17 cellular contexts compared by ENCODE assay signal in the genomic region with DNA sequence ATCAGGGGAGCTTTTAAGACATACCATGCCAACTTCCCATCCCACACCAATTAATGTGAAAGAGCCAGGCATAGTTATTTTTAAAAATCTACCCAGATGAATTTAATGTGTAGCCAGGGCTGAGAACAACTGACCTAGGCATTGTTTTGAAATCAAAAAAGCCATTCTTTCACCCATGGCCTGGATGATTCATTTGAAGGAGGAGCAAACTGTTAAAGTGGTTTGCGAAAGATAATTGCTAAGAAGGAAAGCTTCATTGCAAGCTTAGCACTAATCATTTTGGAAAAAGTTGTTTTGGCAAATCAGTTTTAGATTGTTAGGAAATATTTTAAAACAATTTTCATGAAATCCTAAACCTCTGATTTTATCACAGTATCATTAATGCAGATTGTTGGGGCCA. TPM values are rescaled to one million over a fixed set of nuclear protein-coding genes. Genes with fewer than 3 reads are reported as not detected.
DNase-seq lines count a peak whose midpoint lies in the region; ATAC-seq and TF ChIP-seq lines count a peak whose summit lies in the region.
"Had no signal": no experiment of that assay in that cellular context is flagged by ENCODE, and none has a peak within 500 bp of the region (broad histone marks: within the 10 kb centered on the region; RNA-seq: fewer than 3 reads in every experiment).

No MANE protein-coding gene starts in this region.

- TF ChIP-seq CTCF in AG09319 (IDR thresholded peaks at IDR 0.05; ENCODE audit: low read depth, low read length) (no peak), HEK293 (tag by site-specific recombination; IDR thresholded peaks at IDR 0.05) (no peak), RWPE2 (IDR thresholded peaks at IDR 0.05; ENCODE audit: poor library complexity, severe bottlenecking) (no peak), fibroblast of villous mesenchyme (IDR thresholded peaks at IDR 0.05; ENCODE audit: insufficient read depth, low read depth, low read length) (no peak)

- H3K4me1 ChIP-seq in HEK293 (ENCODE audit: control insufficient read depth, insufficient read depth, low read length) (0 out of 2 replicates have a peak, but pooled peaks cover 3% of the 10 kb centered on the region), RWPE2 (ENCODE audit: insufficient read depth, poor library complexity, severe bottlenecking) (no peaks in the 10 kb centered on the region)
- H3K4me1 ChIP-seq: foreskin keratinocyte, SJSA1 had no signal

- DNase-seq in AG09319 (ENCODE audit: extremely low read depth, low read depth) (peak; percentile 7), RWPE2 (ENCODE audit: low spot score) (no peak), fibroblast of villous mesenchyme (ENCODE audit: low read depth) (peak; percentile 38), NCI-H146 treated with DMSO at 0.1 percent for 48 hours (lab: John Stamatoyannopoulos, UW; ENCODE audit: unreplicated experiment) (no peak), HK-2 (ENCODE audit: unreplicated experiment) (no peak)
- DNase-seq: activated CD4-positive, alpha-beta T cell treated with anti-CD3 and anti-CD28 coated beads, Interleukin-2, amount 50 U/mL, for 4 hours; activated T-cell treated with anti-CD3 and anti-CD28 coated beads, Interleukin-2, amount 50 U/mL, for 72 hours; amygdala; stimulated activated naive CD8-positive, alpha-beta T cell treated with anti-CD3 and anti-CD28 coated beads, Interleukin-15, amount 100 ng/mL, for 72 hours had no signal

- H3K27ac ChIP-seq in HEK293 (ENCODE audit: extremely low read depth, low read depth, low read length) (no peak overlapping the region), RWPE2 (ENCODE audit: poor library complexity, severe bottlenecking) (no peak overlapping the region)
- H3K27ac ChIP-seq: coronary artery, foreskin keratinocyte, SJSA1 had no signal

- peaks cover 3% of the 10 kb centered on the region for H3K27me3 ChIP-seq in RWPE2 (ENCODE audit: insufficient read depth, poor library complexity, severe bottlenecking)

- H3K36me3 ChIP-seq in HEK293 (ENCODE audit: control insufficient read depth in 2 of 2, insufficient read depth in 1 of 2, low read length in 2 of 2): no peaks in the 10 kb centered on the region
- no peaks in the 10 kb centered on the region for H3K36me3 ChIP-seq in RWPE2 (ENCODE audit: low read depth)
- H3K36me3 ChIP-seq: SJSA1 had no signal

- POLR2A ChIA-PET in HEK293 (lab: Yijun Ruan, JAX): no interaction called here

- H3K4me3 ChIP-seq in HEK293 (ENCODE audit: low read depth, low read length): no peak overlapping the region
- H3K4me3 ChIP-seq in RWPE2 (ENCODE audit: severe bottlenecking): no peak overlapping the region
- H3K4me3 ChIP-seq in fibroblast of villous mesenchyme (ENCODE audit: low read depth, low read length): no peak overlapping the region
- H3K4me3 ChIP-seq: coronary artery, SJSA1 had no signal

- CTCF ChIA-PET in HEK293 (lab: Yijun Ruan, JAX): interaction anchor here (0.6 to 1.8 kb wide), 4 partner anchors 36 to 260 kb away, joined by 3 to 5 read pairs (median 4); no protein-coding TSS in a partner anchor

- ATAC-seq in RWPE2 (ENCODE audit: low read depth) (peak; percentile 54; the same call in 2 of the 3 replicates), HG02610 (IDR thresholded peaks at IDR 0.05; ENCODE audit: unreplicated experiment) (no peak), esophagus mucosa (no peak)
- ATAC-seq: activated T-cell treated with anti-CD3 and anti-CD28 coated beads, Interleukin-2, amount 50 U/mL, for 72 hours; foreskin keratinocyte; stimulated activated naive CD8-positive, alpha-beta T cell treated with anti-CD3 and anti-CD28 coated beads, Interleukin-15, amount 100 ng/mL, for 72 hours had no signal

- no peaks in the 10 kb centered on the region for H3K9me3 ChIP-seq in HEK293 (ENCODE audit: control insufficient read depth, insufficient read depth, low read depth, low read length)
- no peaks in the 10 kb centered on the region for H3K9me3 ChIP-seq in RWPE2 (ENCODE audit: severe bottlenecking)
- H3K9me3 ChIP-seq: SJSA1 had no signal

TF ChIP-seq in HEK293, 187 proteins besides CTCF, POLR2A, EP300 and RAD21:
- TF ChIP-seq ZBTB7A (tag by site-specific recombination; IDR thresholded peaks at IDR 0.05; ENCODE audit: low read depth): no peak
- TF ChIP-seq, protein P1, sequence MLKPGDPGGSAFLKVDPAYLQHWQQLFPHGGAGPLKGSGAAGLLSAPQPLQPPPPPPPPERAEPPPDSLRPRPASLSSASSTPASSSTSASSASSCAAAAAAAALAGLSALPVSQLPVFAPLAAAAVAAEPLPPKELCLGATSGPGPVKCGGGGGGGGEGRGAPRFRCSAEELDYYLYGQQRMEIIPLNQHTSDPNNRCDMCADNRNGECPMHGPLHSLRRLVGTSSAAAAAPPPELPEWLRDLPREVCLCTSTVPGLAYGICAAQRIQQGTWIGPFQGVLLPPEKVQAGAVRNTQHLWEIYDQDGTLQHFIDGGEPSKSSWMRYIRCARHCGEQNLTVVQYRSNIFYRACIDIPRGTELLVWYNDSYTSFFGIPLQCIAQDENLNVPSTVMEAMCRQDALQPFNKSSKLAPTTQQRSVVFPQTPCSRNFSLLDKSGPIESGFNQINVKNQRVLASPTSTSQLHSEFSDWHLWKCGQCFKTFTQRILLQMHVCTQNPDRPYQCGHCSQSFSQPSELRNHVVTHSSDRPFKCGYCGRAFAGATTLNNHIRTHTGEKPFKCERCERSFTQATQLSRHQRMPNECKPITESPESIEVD (tag by site-specific recombination; IDR thresholded peaks at IDR 0.05): peak; percentile 56
- TF ChIP-seq, protein P2, sequence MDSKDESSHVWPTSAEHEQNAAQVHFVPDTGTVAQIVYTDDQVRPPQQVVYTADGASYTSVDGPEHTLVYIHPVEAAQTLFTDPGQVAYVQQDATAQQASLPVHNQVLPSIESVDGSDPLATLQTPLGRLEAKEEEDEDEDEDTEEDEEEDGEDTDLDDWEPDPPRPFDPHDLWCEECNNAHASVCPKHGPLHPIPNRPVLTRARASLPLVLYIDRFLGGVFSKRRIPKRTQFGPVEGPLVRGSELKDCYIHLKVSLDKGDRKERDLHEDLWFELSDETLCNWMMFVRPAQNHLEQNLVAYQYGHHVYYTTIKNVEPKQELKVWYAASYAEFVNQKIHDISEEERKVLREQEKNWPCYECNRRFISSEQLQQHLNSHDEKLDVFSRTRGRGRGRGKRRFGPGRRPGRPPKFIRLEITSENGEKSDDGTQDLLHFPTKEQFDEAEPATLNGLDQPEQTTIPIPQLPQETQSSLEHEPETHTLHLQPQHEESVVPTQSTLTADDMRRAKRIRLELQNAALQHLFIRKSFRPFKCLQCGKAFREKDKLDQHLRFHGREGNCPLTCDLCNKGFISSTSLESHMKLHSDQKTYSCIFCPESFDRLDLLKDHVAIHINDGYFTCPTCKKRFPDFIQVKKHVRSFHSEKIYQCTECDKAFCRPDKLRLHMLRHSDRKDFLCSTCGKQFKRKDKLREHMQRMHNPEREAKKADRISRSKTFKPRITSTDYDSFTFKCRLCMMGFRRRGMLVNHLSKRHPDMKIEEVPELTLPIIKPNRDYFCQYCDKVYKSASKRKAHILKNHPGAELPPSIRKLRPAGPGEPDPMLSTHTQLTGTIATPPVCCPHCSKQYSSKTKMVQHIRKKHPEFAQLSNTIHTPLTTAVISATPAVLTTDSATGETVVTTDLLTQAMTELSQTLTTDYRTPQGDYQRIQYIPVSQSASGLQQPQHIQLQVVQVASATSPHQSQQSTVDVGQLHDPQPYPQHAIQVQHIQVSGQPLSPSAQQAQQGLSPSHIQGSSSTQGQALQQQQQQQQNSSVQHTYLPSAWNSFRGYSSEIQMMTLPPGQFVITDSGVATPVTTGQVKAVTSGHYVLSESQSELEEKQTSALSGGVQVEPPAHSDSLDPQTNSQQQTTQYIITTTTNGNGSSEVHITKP (tag by site-specific recombination; IDR thresholded peaks at IDR 0.05): 0 out of 2 replicates have a peak, but pooled peaks have one; percentile 29

RNA-seq across cellular contexts. Expression of gene GTSF1, which starts 2.1 kb away (rescaled TPM):
- 1.7 and 3.5 TPM in 2 replicates for total RNA-seq in fibroblast of villous mesenchyme
- not detected for total RNA-seq in esophagus mucosa
- total RNA-seq: A673, foreskin keratinocyte, H4, SJSA1 had no signal

RNA-seq across cellular contexts. Expression of gene NCKAP1L, which starts 22.0 kb away (rescaled TPM):
- not detected in 2 replicates for total RNA-seq in fibroblast of villous mesenchyme
- total RNA-seq in esophagus mucosa: 2.0 TPM
- total RNA-seq: foreskin keratinocyte, SJSA1 had no signal

RNA-seq across cellular contexts. Expression of gene ITGA5, which starts 56.5 kb away (rescaled TPM):
- 431 and 438 TPM in 2 replicates for total RNA-seq in fibroblast of villous mesenchyme
- 12.8 TPM for total RNA-seq in esophagus mucosa

Comparison
In these comparisons a context has a peak if more than half of its experiments do, and no peak if none do; other contexts are left out.
1. DNase-seq: peak in AG09319 (single experiment) and fibroblast of villous mesenchyme (single experiment); none in RWPE2 (single experiment), NCI-H146 treated with DMSO at 0.1 percent for 48 hours (single experiment) and HK-2 (single experiment).
2. RNA of gene ITGA5, which starts 56.5 kb away (total RNA-seq): 431 to 438 TPM in fibroblast of villous mesenchyme; 12.8 TPM in esophagus mucosa (single experiment); every median in the first group is over 10 times any median in the second.